ENCODE assay signal across 1 cellular context in genomic region chr10:23362069-23362830, GRCh38.
TF ChIP-seq lines count a peak whose summit lies in the region.

No MANE protein-coding gene starts in this region.

TF ChIP-seq in HepG2, 621 proteins besides CTCF, POLR2A, EP300 and RAD21:
- TF ChIP-seq, protein P1, sequence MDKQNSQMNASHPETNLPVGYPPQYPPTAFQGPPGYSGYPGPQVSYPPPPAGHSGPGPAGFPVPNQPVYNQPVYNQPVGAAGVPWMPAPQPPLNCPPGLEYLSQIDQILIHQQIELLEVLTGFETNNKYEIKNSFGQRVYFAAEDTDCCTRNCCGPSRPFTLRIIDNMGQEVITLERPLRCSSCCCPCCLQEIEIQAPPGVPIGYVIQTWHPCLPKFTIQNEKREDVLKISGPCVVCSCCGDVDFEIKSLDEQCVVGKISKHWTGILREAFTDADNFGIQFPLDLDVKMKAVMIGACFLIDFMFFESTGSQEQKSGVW (CRISPR knock-in tag; IDR thresholded peaks at IDR 0.05; ENCODE audit: borderline replicate concordance): no peak
- no peak for TF ChIP-seq HNRNPK (IDR thresholded peaks at IDR 0.05; ENCODE audit: low read depth, low read length, poor library complexity, severe bottlenecking)
- no peak for TF ChIP-seq SOX6 (IDR thresholded peaks at IDR 0.05)
- TF ChIP-seq SOX6 (CRISPR knock-in tag; IDR thresholded peaks at IDR 0.05): no peak
- no peak for TF ChIP-seq ZNF816 (CRISPR knock-in tag; IDR thresholded peaks at IDR 0.05; ENCODE audit: borderline replicate concordance)
- TF ChIP-seq, protein P2, sequence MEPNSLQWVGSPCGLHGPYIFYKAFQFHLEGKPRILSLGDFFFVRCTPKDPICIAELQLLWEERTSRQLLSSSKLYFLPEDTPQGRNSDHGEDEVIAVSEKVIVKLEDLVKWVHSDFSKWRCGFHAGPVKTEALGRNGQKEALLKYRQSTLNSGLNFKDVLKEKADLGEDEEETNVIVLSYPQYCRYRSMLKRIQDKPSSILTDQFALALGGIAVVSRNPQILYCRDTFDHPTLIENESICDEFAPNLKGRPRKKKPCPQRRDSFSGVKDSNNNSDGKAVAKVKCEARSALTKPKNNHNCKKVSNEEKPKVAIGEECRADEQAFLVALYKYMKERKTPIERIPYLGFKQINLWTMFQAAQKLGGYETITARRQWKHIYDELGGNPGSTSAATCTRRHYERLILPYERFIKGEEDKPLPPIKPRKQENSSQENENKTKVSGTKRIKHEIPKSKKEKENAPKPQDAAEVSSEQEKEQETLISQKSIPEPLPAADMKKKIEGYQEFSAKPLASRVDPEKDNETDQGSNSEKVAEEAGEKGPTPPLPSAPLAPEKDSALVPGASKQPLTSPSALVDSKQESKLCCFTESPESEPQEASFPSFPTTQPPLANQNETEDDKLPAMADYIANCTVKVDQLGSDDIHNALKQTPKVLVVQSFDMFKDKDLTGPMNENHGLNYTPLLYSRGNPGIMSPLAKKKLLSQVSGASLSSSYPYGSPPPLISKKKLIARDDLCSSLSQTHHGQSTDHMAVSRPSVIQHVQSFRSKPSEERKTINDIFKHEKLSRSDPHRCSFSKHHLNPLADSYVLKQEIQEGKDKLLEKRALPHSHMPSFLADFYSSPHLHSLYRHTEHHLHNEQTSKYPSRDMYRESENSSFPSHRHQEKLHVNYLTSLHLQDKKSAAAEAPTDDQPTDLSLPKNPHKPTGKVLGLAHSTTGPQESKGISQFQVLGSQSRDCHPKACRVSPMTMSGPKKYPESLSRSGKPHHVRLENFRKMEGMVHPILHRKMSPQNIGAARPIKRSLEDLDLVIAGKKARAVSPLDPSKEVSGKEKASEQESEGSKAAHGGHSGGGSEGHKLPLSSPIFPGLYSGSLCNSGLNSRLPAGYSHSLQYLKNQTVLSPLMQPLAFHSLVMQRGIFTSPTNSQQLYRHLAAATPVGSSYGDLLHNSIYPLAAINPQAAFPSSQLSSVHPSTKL (CRISPR knock-in tag; IDR thresholded peaks at IDR 0.05): no peak
- TF ChIP-seq SOX13 (IDR thresholded peaks at IDR 0.05): no peak
- no peak for TF ChIP-seq SOX13 (CRISPR knock-in tag; conservative IDR thresholded peaks at IDR 0.05 in 1 of 2, IDR thresholded peaks at IDR 0.05 in 1 of 2)
- TF ChIP-seq MTA1 (CRISPR knock-in tag; IDR thresholded peaks at IDR 0.05; ENCODE audit: borderline replicate concordance): no peak
- TF ChIP-seq LBX2 (CRISPR knock-in tag; IDR thresholded peaks at IDR 0.05; ENCODE audit: borderline replicate concordance): no peak
- TF ChIP-seq MED8 (CRISPR knock-in tag; IDR thresholded peaks at IDR 0.05; ENCODE audit: insufficient replicate concordance): no peak
- no peak for TF ChIP-seq RFX5 (IDR thresholded peaks at IDR 0.05; ENCODE audit: low read depth, low read length)
- no peak for TF ChIP-seq HNRNPLL (IDR thresholded peaks at IDR 0.05; ENCODE audit: low read depth, low read length, poor library complexity, severe bottlenecking)
- TF ChIP-seq SMAD9 (CRISPR knock-in tag; IDR thresholded peaks at IDR 0.05): no peak
- TF ChIP-seq, protein P3, sequence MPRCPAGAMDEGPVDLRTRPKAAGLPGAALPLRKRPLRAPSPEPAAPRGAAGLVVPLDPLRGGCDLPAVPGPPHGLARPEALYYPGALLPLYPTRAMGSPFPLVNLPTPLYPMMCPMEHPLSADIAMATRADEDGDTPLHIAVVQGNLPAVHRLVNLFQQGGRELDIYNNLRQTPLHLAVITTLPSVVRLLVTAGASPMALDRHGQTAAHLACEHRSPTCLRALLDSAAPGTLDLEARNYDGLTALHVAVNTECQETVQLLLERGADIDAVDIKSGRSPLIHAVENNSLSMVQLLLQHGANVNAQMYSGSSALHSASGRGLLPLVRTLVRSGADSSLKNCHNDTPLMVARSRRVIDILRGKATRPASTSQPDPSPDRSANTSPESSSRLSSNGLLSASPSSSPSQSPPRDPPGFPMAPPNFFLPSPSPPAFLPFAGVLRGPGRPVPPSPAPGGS (CRISPR knock-in tag; IDR thresholded peaks at IDR 0.05): no peak
- no peak for TF ChIP-seq ZNF335 (CRISPR knock-in tag; IDR thresholded peaks at IDR 0.05)
- no peak for TF ChIP-seq MZF1 (CRISPR knock-in tag; IDR thresholded peaks at IDR 0.05; ENCODE audit: borderline replicate concordance)
- TF ChIP-seq ZNF737 (CRISPR knock-in tag; IDR thresholded peaks at IDR 0.05; ENCODE audit: borderline replicate concordance): no peak
- TF ChIP-seq, protein P4, sequence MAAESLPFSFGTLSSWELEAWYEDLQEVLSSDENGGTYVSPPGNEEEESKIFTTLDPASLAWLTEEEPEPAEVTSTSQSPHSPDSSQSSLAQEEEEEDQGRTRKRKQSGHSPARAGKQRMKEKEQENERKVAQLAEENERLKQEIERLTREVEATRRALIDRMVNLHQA (CRISPR knock-in tag; IDR thresholded peaks at IDR 0.05): no peak
